In the genomic region with DNA sequence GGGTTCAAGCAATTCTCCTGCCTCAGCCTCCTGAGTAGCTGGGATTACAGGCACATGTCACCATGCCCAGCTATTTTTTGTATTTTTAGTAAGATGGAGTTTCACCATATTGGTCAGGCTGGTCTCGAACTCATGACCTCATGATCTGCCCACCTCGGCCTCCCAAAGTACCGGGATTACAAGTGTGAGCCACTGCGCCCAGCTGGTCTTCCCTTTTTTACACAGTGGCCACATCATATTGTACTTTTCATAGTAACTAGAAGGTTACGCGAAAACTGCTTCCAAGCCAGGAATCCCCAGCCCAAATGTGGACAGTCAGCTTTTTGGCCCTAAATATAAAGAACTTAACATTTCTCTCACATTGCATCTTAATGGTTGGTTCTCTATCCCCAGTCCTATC, we compare ENCODE assay signal across 2 cellular contexts.
TF ChIP-seq lines count a peak whose summit lies in the region.

No MANE protein-coding gene starts in this region.

TF ChIP-seq in GM12878, 131 proteins besides CTCF, POLR2A, EP300 and RAD21 (continued from another document and continues in another):
- TF ChIP-seq FOS (IDR thresholded peaks at IDR 0.05; ENCODE audit: borderline replicate concordance, extremely low read depth, insufficient read length) = no peak
- TF ChIP-seq, protein P1, sequence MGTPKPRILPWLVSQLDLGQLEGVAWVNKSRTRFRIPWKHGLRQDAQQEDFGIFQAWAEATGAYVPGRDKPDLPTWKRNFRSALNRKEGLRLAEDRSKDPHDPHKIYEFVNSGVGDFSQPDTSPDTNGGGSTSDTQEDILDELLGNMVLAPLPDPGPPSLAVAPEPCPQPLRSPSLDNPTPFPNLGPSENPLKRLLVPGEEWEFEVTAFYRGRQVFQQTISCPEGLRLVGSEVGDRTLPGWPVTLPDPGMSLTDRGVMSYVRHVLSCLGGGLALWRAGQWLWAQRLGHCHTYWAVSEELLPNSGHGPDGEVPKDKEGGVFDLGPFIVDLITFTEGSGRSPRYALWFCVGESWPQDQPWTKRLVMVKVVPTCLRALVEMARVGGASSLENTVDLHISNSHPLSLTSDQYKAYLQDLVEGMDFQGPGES (IDR thresholded peaks at IDR 0.05) = no peak
- TF ChIP-seq MXI1 (IDR thresholded peaks at IDR 0.05; ENCODE audit: low read depth, low read length) = no peak
- TF ChIP-seq E2F4 (IDR thresholded peaks at IDR 0.05; ENCODE audit: low read depth, low read length) = no peak
- TF ChIP-seq SMC3 (IDR thresholded peaks at IDR 0.05; ENCODE audit: borderline replicate concordance, low read length) = no peak
- TF ChIP-seq, protein P2, sequence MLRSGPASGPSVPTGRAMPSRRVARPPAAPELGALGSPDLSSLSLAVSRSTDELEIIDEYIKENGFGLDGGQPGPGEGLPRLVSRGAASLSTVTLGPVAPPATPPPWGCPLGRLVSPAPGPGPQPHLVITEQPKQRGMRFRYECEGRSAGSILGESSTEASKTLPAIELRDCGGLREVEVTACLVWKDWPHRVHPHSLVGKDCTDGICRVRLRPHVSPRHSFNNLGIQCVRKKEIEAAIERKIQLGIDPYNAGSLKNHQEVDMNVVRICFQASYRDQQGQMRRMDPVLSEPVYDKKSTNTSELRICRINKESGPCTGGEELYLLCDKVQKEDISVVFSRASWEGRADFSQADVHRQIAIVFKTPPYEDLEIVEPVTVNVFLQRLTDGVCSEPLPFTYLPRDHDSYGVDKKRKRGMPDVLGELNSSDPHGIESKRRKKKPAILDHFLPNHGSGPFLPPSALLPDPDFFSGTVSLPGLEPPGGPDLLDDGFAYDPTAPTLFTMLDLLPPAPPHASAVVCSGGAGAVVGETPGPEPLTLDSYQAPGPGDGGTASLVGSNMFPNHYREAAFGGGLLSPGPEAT (IDR thresholded peaks at IDR 0.05; ENCODE audit: low read depth) = 0 out of 2 replicates have a peak, but pooled peaks have one; percentile 5
- TF ChIP-seq USF2 (IDR thresholded peaks at IDR 0.05; ENCODE audit: borderline replicate concordance, low read depth, low read length) = no peak
- no peak for TF ChIP-seq PKNOX1 (IDR thresholded peaks at IDR 0.05)
- no peak for TF ChIP-seq POLR2AphosphoS5 (IDR thresholded peaks at IDR 0.05; ENCODE audit: low read length)
- TF ChIP-seq, protein P3, sequence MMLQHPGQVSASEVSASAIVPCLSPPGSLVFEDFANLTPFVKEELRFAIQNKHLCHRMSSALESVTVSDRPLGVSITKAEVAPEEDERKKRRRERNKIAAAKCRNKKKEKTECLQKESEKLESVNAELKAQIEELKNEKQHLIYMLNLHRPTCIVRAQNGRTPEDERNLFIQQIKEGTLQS (IDR thresholded peaks at IDR 0.05; ENCODE audit: borderline replicate concordance, extremely low read depth, low read depth, low read length) = no peak
- TF ChIP-seq ZNF622 (IDR thresholded peaks at IDR 0.05) = no peak
- TF ChIP-seq MYC (IDR thresholded peaks at IDR 0.05; ENCODE audit: insufficient read depth, insufficient read length, insufficient replicate concordance, low read length, severe bottlenecking) = no peak
- no peak for TF ChIP-seq NR2C2 (IDR thresholded peaks at IDR 0.05; ENCODE audit: borderline replicate concordance, control insufficient read depth, insufficient read length, low read depth)
- TF ChIP-seq GABPA (IDR thresholded peaks at IDR 0.05; ENCODE audit: low read depth) = no peak
- no peak for TF ChIP-seq YBX1 (IDR thresholded peaks at IDR 0.05)
- no peak for TF ChIP-seq NR2F1 (conservative IDR thresholded peaks at IDR 0.05)
- TF ChIP-seq TCF12 (IDR thresholded peaks at IDR 0.05; ENCODE audit: low read depth, low read length) = peak; percentile 66
- peak; percentile 32; the same call in 1 of the 2 replicates for TF ChIP-seq IRF4 (IDR thresholded peaks at IDR 0.05; ENCODE audit: low read depth, low read length)
- TF ChIP-seq IKZF2 (IDR thresholded peaks at IDR 0.05) = peak in 1 of 2 experiments; percentile 36; a peak in 1 of 4 replicates
- TF ChIP-seq HCFC1 (IDR thresholded peaks at IDR 0.05; ENCODE audit: low read length) = no peak
- no peak for TF ChIP-seq KAT2A (conservative IDR thresholded peaks at IDR 0.05; ENCODE audit: control insufficient read depth, low read depth, low read length)
- TF ChIP-seq ZNF24 (IDR thresholded peaks at IDR 0.05) = no peak
- no peak for TF ChIP-seq SIX5 (IDR thresholded peaks at IDR 0.05; ENCODE audit: low read depth, low read length, severe bottlenecking)
- TF ChIP-seq, protein P4, sequence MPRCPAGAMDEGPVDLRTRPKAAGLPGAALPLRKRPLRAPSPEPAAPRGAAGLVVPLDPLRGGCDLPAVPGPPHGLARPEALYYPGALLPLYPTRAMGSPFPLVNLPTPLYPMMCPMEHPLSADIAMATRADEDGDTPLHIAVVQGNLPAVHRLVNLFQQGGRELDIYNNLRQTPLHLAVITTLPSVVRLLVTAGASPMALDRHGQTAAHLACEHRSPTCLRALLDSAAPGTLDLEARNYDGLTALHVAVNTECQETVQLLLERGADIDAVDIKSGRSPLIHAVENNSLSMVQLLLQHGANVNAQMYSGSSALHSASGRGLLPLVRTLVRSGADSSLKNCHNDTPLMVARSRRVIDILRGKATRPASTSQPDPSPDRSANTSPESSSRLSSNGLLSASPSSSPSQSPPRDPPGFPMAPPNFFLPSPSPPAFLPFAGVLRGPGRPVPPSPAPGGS (IDR thresholded peaks at IDR 0.05; ENCODE audit: borderline replicate concordance, insufficient read depth, low read depth, low read length, poor library complexity, severe bottlenecking) = no peak

TF ChIP-seq in HEK293T, 16 proteins besides CTCF, POLR2A, EP300 and RAD21 (continued from another document):
- TF ChIP-seq LEF1 (IDR thresholded peaks at IDR 0.05; ENCODE audit: borderline replicate concordance) (no peak), TARDBP (IDR thresholded peaks at IDR 0.05) (no peak), SP1 (IDR thresholded peaks at IDR 0.05) (no peak), ARNT (IDR thresholded peaks at IDR 0.05) (no peak), L3MBTL2 (conservative IDR thresholded peaks at IDR 0.05) (no peak), BHLHE40 (IDR thresholded peaks at IDR 0.05; ENCODE audit: borderline replicate concordance) (no peak), PKNOX1 (IDR thresholded peaks at IDR 0.05) (no peak), CTBP1 (IDR thresholded peaks at IDR 0.05; ENCODE audit: borderline replicate concordance) (no peak), FOXM1 (IDR thresholded peaks at IDR 0.05; ENCODE audit: borderline replicate concordance) (no peak), FOXK2 (IDR thresholded peaks at IDR 0.05) (no peak), SUZ12 (IDR thresholded peaks at IDR 0.05) (no peak)
TF ChIP-seq in HEK293T: peak in this region for 0.
